ENCODE assay signal across 11 cellular contexts in genomic region chr9:133950206-133950915, GRCh38. TPM values are rescaled to one million over a fixed set of nuclear protein-coding genes. Genes with fewer than 3 reads are reported as not detected.
A peak's percentile ranks its signal among the peaks of the same experiment; 100 is the strongest.
DNase-seq lines count a peak whose midpoint lies in the region; ATAC-seq and TF ChIP-seq lines count a peak whose summit lies in the region.
"Had no signal": no experiment of that assay in that cellular context is flagged by ENCODE, and none has a peak within 500 bp of the region (broad histone marks: within the 10 kb centered on the region; RNA-seq: fewer than 3 reads in every experiment).

No MANE protein-coding gene starts in this region.

- POLR2A ChIA-PET in AG04449 (lab: Yijun Ruan, JAX) = no interaction called here
- POLR2A ChIA-PET in GM10248 (lab: Yijun Ruan, JAX) = no interaction called here

- no peak overlapping the region for H3K4me3 Mint-ChIP-seq in T-helper 17 cell
- H3K4me3 Mint-ChIP-seq: activated CD8-positive, alpha-beta T cell treated with anti-CD3 and anti-CD28 coated beads for 36 hours; stimulated activated naive CD8-positive, alpha-beta T cell treated with anti-CD3 and anti-CD28 coated beads, Interleukin-15, Interleukin-2, amounts not matched to agents 100 ng/mL and 50 ng/mL, for 24 hours had no signal

- peaks cover 12% of the 10 kb centered on the region for H3K4me1 Mint-ChIP-seq in T-helper 17 cell

- no peaks in the 10 kb centered on the region for H3K9me3 ChIP-seq in T-helper 17 cell (ENCODE audit: control insufficient read depth, low read length, poor library complexity, severe bottlenecking)

- H3K36me3 Mint-ChIP-seq in T-helper 17 cell (ENCODE audit: low read depth) = no peaks in the 10 kb centered on the region

- no peaks in the 10 kb centered on the region for H3K27me3 Mint-ChIP-seq in T-helper 17 cell
- H3K27me3 Mint-ChIP-seq: activated CD8-positive, alpha-beta T cell treated with anti-CD3 and anti-CD28 coated beads for 36 hours; stimulated activated naive CD8-positive, alpha-beta T cell treated with anti-CD3 and anti-CD28 coated beads, Interleukin-15, Interleukin-2, amounts not matched to agents 100 ng/mL and 50 ng/mL, for 24 hours had no signal

- TF ChIP-seq CTCF in AG04449 (IDR thresholded peaks at IDR 0.05; ENCODE audit: insufficient read depth, low read length, missing control alignments) (no peak), GM10248 (IDR thresholded peaks at IDR 0.05; ENCODE audit: control extremely low read depth, extremely low read depth, low read depth, missing control alignments) (no peak)

- no peak for ATAC-seq in T-helper 17 cell
- ATAC-seq: activated CD8-positive, alpha-beta T cell treated with anti-CD3 and anti-CD28 coated beads for 36 hours had no signal

- peak overlapping the region; percentile 29 for H3K4me3 ChIP-seq in AG04449 (ENCODE audit: low read depth, low read length)

- H3K27ac Mint-ChIP-seq in T-helper 17 cell = peak overlapping the region; percentile 62
- H3K27ac Mint-ChIP-seq: activated CD8-positive, alpha-beta T cell treated with anti-CD3 and anti-CD28 coated beads for 36 hours; stimulated activated naive CD8-positive, alpha-beta T cell treated with anti-CD3 and anti-CD28 coated beads, Interleukin-15, Interleukin-2, amounts not matched to agents 100 ng/mL and 50 ng/mL, for 24 hours had no signal

- DNase-seq in AG04449 (ENCODE audit: low read depth, low spot score) (no peak), NCI-H146 (lab: John Stamatoyannopoulos, UW) (peak; percentile 55), T-helper 17 cell (no peak), left kidney (ENCODE audit: low read depth, low spot score) (peak; percentile 55), DMS53 treated with DMSO at 0.1 percent for 48 hours (lab: John Stamatoyannopoulos, UW; ENCODE audit: unreplicated experiment) (no peak), GM10248 (ENCODE audit: extremely low spot score) (no peak), SIG-M5 treated with dmso at 0.1 percent for 504 hours (lab: John Stamatoyannopoulos, UW; ENCODE audit: unreplicated experiment) (no peak)
- DNase-seq in activated CD4-positive, alpha-beta T cell treated with anti-CD3 and anti-CD28 coated beads, Interleukin-2, amount 50 U/mL, for 48 hours = no peak
- DNase-seq: activated CD8-positive, alpha-beta T cell treated with anti-CD3 and anti-CD28 coated beads for 36 hours; small intestine had no signal

- CTCF ChIA-PET in AG04449 (lab: Yijun Ruan, JAX) (interaction anchor here (0.8 kb wide), 1 partner anchor 43 kb away, joined by 4 read pairs; no protein-coding TSS in a partner anchor), GM10248 (lab: Yijun Ruan, JAX) (interaction anchor here (4.4 kb wide), 1 partner anchor 44 kb away, joined by 18 read pairs; no protein-coding TSS in a partner anchor)

RNA-seq across cellular contexts. Expression of gene VAV2, which starts 41.8 kb away (rescaled TPM):
- total RNA-seq in T-helper 17 cell = 1 to 10 TPM; 3.5 to 5.5 TPM

Comparison
In these comparisons a context has a peak if more than half of its experiments do, and no peak if none do; other contexts are left out.
1. DNase-seq: peak in NCI-H146 (single experiment) and left kidney (single experiment); none in AG04449 (single experiment), T-helper 17 cell (0 of 3), activated CD4-positive, alpha-beta T cell treated with anti-CD3 and anti-CD28 coated beads, Interleukin-2, amount 50 U/mL, for 48 hours (0 of 2), DMS53 treated with DMSO at 0.1 percent for 48 hours (single experiment), GM10248 (single experiment) and SIG-M5 treated with dmso at 0.1 percent for 504 hours (single experiment).